Comparison of ENCODE assay signal across 7 cellular contexts in genomic region chr9:87750726-87751125, GRCh38.
"Had no signal": no experiment of that assay in that cellular context is flagged by ENCODE, and none has a peak within 500 bp of the region (broad histone marks: within the 10 kb centered on the region; RNA-seq: fewer than 3 reads in every experiment).

No MANE protein-coding gene starts in this region.

- H2AFZ ChIP-seq: GM23338 had no signal

- H3K4me2 ChIP-seq: GM23338 had no signal

- H3K4me3 ChIP-seq: GM23338 had no signal

- FAIRE-seq: H1, H54, HTR-8/SVneo had no signal

- ATAC-seq: GM23338 had no signal

- DNase-seq: H9, HCEC 1CT, KG1 had no signal
